1 cellular context compared by ENCODE assay signal in the genomic region with DNA sequence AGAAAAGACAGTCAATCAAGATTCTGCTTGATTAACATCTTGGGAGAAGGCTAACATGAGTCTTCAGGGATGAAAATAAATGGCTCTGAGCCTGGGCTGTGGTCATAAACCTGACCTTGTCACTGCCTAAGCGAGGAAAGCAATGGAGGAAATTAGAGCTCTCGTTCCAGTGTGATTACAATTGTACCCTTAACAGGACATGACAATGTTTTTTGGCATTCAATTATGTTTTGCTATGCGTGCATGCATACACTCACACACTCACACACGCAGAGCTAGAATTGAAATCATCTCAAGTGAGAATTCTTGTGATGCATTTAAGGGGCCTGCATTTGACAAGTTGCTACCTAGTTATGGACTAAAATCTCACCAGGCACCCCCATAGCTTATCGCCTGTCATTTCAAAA.
TF ChIP-seq lines count a peak whose summit lies in the region.

No MANE protein-coding gene starts in this region.

TF ChIP-seq in HepG2, 621 proteins besides CTCF, POLR2A, EP300 and RAD21:
- TF ChIP-seq ZNF136 (CRISPR knock-in tag; IDR thresholded peaks at IDR 0.05; ENCODE audit: low read depth) = no peak
- TF ChIP-seq, protein P1, sequence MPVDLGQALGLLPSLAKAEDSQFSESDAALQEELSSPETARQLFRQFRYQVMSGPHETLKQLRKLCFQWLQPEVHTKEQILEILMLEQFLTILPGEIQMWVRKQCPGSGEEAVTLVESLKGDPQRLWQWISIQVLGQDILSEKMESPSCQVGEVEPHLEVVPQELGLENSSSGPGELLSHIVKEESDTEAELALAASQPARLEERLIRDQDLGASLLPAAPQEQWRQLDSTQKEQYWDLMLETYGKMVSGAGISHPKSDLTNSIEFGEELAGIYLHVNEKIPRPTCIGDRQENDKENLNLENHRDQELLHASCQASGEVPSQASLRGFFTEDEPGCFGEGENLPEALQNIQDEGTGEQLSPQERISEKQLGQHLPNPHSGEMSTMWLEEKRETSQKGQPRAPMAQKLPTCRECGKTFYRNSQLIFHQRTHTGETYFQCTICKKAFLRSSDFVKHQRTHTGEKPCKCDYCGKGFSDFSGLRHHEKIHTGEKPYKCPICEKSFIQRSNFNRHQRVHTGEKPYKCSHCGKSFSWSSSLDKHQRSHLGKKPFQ (CRISPR knock-in tag; IDR thresholded peaks at IDR 0.05; ENCODE audit: insufficient replicate concordance) = no peak
- no peak for TF ChIP-seq SNRNP70 (IDR thresholded peaks at IDR 0.05; ENCODE audit: low read depth, low read length)
- TF ChIP-seq, protein P2, sequence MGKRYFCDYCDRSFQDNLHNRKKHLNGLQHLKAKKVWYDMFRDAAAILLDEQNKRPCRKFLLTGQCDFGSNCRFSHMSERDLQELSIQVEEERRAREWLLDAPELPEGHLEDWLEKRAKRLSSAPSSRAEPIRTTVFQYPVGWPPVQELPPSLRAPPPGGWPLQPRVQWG (CRISPR knock-in tag; IDR thresholded peaks at IDR 0.05; ENCODE audit: borderline replicate concordance, low read depth) = no peak
